ENCODE assay signal across 9 cellular contexts in genomic region chr1:175208773-175209492, GRCh38. TPM values are rescaled to one million over a fixed set of nuclear protein-coding genes. Genes with fewer than 3 reads are reported as not detected.
A peak's percentile ranks its signal among the peaks of the same experiment; 100 is the strongest.
DNase-seq lines count a peak whose midpoint lies in the region; ATAC-seq, FAIRE-seq and TF ChIP-seq lines count a peak whose summit lies in the region.
"Had no signal": no experiment of that assay in that cellular context is flagged by ENCODE, and none has a peak within 500 bp of the region (broad histone marks: within the 10 kb centered on the region; RNA-seq: fewer than 3 reads in every experiment).

No MANE protein-coding gene starts in this region.

- no peak overlapping the region for H4K91ac ChIP-seq in trophoblast cell (ENCODE audit: low read depth, low read length)

- no peak overlapping the region for H2AFZ ChIP-seq in trophoblast cell (ENCODE audit: insufficient read depth, low read length, poor library complexity)

- no peak overlapping the region for H2BK120ac ChIP-seq in trophoblast cell (ENCODE audit: insufficient read depth, low read length, poor library complexity)

- H3K4me1 ChIP-seq in trophoblast cell (ENCODE audit: control insufficient read depth in 1 of 2, insufficient read depth in 2 of 2, low read length in 2 of 2) (no peaks in the 10 kb centered on the region), kidney (ENCODE audit: control insufficient read depth in 1 of 2, insufficient read depth in 1 of 2, low read depth in 1 of 2, low read length in 2 of 2) (no peaks in the 10 kb centered on the region)

- H3K36me3 ChIP-seq in trophoblast cell (ENCODE audit: control insufficient read depth in 1 of 2, insufficient read depth in 2 of 2, low read length in 2 of 2) (no peaks in the 10 kb centered on the region), kidney (ENCODE audit: control insufficient read depth in 1 of 2, insufficient read depth in 2 of 2, low read length in 2 of 2) (no peaks in the 10 kb centered on the region)

- intact Hi-C loops in kidney (cut with DNase I): no loop called here

- H3K9me3 ChIP-seq in trophoblast cell (ENCODE audit: insufficient read depth, low read depth, low read length): no peaks in the 10 kb centered on the region
- H3K9me3 ChIP-seq in kidney (ENCODE audit: control insufficient read depth in 1 of 2, low read length in 2 of 2): no peaks in the 10 kb centered on the region

- H3K4me1 Mint-ChIP-seq in effector memory CD8-positive, alpha-beta T cell (ENCODE audit: low read depth in 2 of 2): peaks cover 46 to 72% of the 10 kb centered on the region in 2 donors

- H3K9ac ChIP-seq in trophoblast cell (ENCODE audit: low read length) (no peak overlapping the region), kidney (ENCODE audit: low read length in 2 of 2) (no peak overlapping the region)

- H3K18ac ChIP-seq in trophoblast cell (ENCODE audit: low read length): no peak overlapping the region

- H2BK12ac ChIP-seq in trophoblast cell (ENCODE audit: low read length): no peak overlapping the region

- no peak for TF ChIP-seq CTCF in kidney (IDR thresholded peaks at IDR 0.05; ENCODE audit: borderline replicate concordance, extremely low read depth, insufficient read depth)

- no peak overlapping the region for H3K23ac ChIP-seq in trophoblast cell (ENCODE audit: low read length)

- H4K12ac ChIP-seq in trophoblast cell (ENCODE audit: low read depth, low read length): no peak overlapping the region

- no peaks in the 10 kb centered on the region for H3K9me3 Mint-ChIP-seq in effector memory CD8-positive, alpha-beta T cell

- peak overlapping the region; percentile 68 to 88 for H3K27ac Mint-ChIP-seq in effector memory CD8-positive, alpha-beta T cell
- H3K27ac Mint-ChIP-seq: brain had no signal

- no peaks in the 10 kb centered on the region for H3K27me3 Mint-ChIP-seq in effector memory CD8-positive, alpha-beta T cell

- H3K4me3 ChIP-seq in trophoblast cell (ENCODE audit: low read depth, low read length) (no peak overlapping the region), kidney (ENCODE audit: low read length in 2 of 2) (no peak overlapping the region)

- H3K4ac ChIP-seq in trophoblast cell (ENCODE audit: low read depth, low read length): no peak overlapping the region

- H2AK5ac ChIP-seq in trophoblast cell (ENCODE audit: low read length): no peak overlapping the region

- no peak overlapping the region for H2BK5ac ChIP-seq in trophoblast cell (ENCODE audit: low read depth, low read length, poor library complexity)

- H3K4me3 Mint-ChIP-seq in effector memory CD8-positive, alpha-beta T cell: peak overlapping the region; percentile 69 to 78
- H3K4me3 Mint-ChIP-seq: brain had no signal

- no peak for FAIRE-seq in kidney (lab: Jason Lieb, UNC)

- DNase-seq in AML-193 (lab: John Stamatoyannopoulos, UW) (peak; percentile 35 to 49), SK-MEL-5 (ENCODE audit: low read depth, low spot score) (peak; percentile 39), iPS-NIHi7 (ENCODE audit: extremely low spot score) (no peak), trophoblast cell (no peak), kidney (no peak)
- DNase-seq in effector memory CD8-positive, alpha-beta T cell: peak; percentile 40 to 54 (median 48)

- no peak overlapping the region for H3K4me2 ChIP-seq in trophoblast cell (ENCODE audit: low read length)

- H3K14ac ChIP-seq in trophoblast cell (ENCODE audit: low read length): no peak overlapping the region

- no peak overlapping the region for H3K27ac ChIP-seq in trophoblast cell (ENCODE audit: low read depth, low read length)
- no peak overlapping the region for H3K27ac ChIP-seq in kidney (ENCODE audit: low read depth in 2 of 2, low read length in 2 of 2)

- H3K79me1 ChIP-seq in trophoblast cell (ENCODE audit: low read length): no peaks in the 10 kb centered on the region

- H3K79me2 ChIP-seq in trophoblast cell (ENCODE audit: control insufficient read depth, insufficient read depth, low read length, poor library complexity): no peaks in the 10 kb centered on the region

- in situ Hi-C loops in SK-MEL-5 (cut with HindIII; ENCODE audit: low pct_unique_long_range_greater_than_20kb, low sequenced_read_pairs): no loop called here

- ATAC-seq in GM19035 (IDR thresholded peaks at IDR 0.05; ENCODE audit: unreplicated experiment) (peak; percentile 88), HG03108 (IDR thresholded peaks at IDR 0.05; ENCODE audit: unreplicated experiment) (peak; percentile 75)
- ATAC-seq in effector memory CD8-positive, alpha-beta T cell (replicated peaks): peak; percentile 90

- H3K27me3 ChIP-seq in trophoblast cell (ENCODE audit: insufficient read depth, low read length): no peaks in the 10 kb centered on the region

- no CpG with 5 or more reads among the region's 6 CpGs for WGBS in trophoblast cell (ENCODE audit: extremely low coverage, insufficient coverage, insufficient read length)

- no peaks in the 10 kb centered on the region for H3K36me3 Mint-ChIP-seq in effector memory CD8-positive, alpha-beta T cell (ENCODE audit: insufficient read depth)
- H3K36me3 Mint-ChIP-seq: brain had no signal

- H4K8ac ChIP-seq in trophoblast cell (ENCODE audit: low read depth, low read length): no peak overlapping the region

RNA-seq across cellular contexts. Expression of gene KIAA0040, which starts 16.4 kb away (rescaled TPM):
- total RNA-seq in SK-MEL-5 (2014; rRNA removed; shearing (Covaris generic)): 1.1 and 1.5 TPM in 2 replicates
- polyA plus RNA-seq in SK-MEL-5 (2015; cell fraction: cytosol; rRNA removed): 2.2 and 2.3 TPM in 2 replicates
- 0.70 and 2.4 TPM in 2 replicates for polyA plus RNA-seq in SK-MEL-5 (2015; cell fraction: nucleus; rRNA removed)
- 101 and 110 TPM in 2 replicates for polyA plus RNA-seq in trophoblast cell (2013)
- 34.1 TPM for total RNA-seq in kidney
- 20.0 TPM for polyA plus RNA-seq in kidney (ENCODE audit: insufficient read depth, low read depth, low replicate concordance)

Comparison
In these comparisons a context has a peak if more than half of its experiments do, and no peak if none do; other contexts are left out.
1. DNase-seq: peak in AML-193 (2 of 2), SK-MEL-5 (single experiment) and effector memory CD8-positive, alpha-beta T cell (3 of 3); none in iPS-NIHi7 (single experiment), trophoblast cell (0 of 2) and kidney (single experiment).
2. RNA of gene KIAA0040, which starts 16.4 kb away (total RNA-seq): 34.1 TPM in kidney (single experiment); 1.1 to 1.5 TPM in SK-MEL-5; every median in the first group is over 10 times any median in the second.
3. Peak in every context shown above with its lines, with median percentiles within 50 percentile points of each other: ATAC-seq.